In the genomic region with DNA sequence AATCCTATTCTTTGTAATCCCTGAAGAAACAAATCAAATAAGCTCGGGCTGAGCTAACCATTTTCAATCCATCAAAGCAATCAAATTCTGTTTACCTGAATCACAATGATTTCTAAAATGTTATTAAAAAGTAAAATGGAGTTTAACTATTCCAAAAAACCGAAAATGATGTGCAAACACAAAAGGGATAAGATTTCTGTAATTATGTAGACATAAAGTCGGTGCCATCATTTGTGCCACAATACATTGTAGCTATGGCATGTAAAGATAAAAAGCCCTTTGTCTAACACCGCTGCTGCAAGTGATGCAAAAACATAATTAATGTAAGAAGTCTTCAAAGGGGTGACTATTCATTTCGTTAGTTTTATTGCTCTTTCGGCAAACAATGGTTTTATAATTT, we compare ENCODE assay signal across 28 cellular contexts.
"Had no signal": no experiment of that assay in that cellular context is flagged by ENCODE, and none has a peak within 500 bp of the region (broad histone marks: within the 10 kb centered on the region; RNA-seq: fewer than 3 reads in every experiment).

No MANE protein-coding gene starts in this region.

- H3K4me1 Mint-ChIP-seq: immature natural killer cell; naive thymus-derived CD8-positive, alpha-beta T cell; stimulated activated naive B cell treated with anti-CD40 and anti-IgM and Interleukin-4, amounts not matched to agents 10 μg/mL and 1 μg/mL and 100 μg/mL, for 72 hours had no signal

- H3K9me3 Mint-ChIP-seq: immature natural killer cell, nephron had no signal

- DNase-seq: hippocampal formation; immature natural killer cell; kidney; left colon; left lung; lower lobe of right lung; mammary epithelial cell; mesenchymal stem cell; naive thymus-derived CD8-positive, alpha-beta T cell; pancreas; posterior cingulate gyrus; retina; right cardiac atrium; stimulated activated CD4-positive, alpha-beta T cell treated with anti-CD3 and anti-CD28 coated beads, Interleukin-12 subunit alpha, Interleukin-12 subunit beta, amount 100 ng/mL, for 4 hours; stimulated activated CD4-positive, alpha-beta T cell treated with anti-CD3 and anti-CD28 coated beads, Interleukin-15, amount 100 ng/mL, for 24 hours; stimulated activated CD4-positive, alpha-beta T cell treated with anti-CD3 and anti-CD28 coated beads, Interleukin-2, amount 100 ng/mL, for 24 hours; stimulated activated CD4-positive, alpha-beta T cell treated with anti-CD3 and anti-CD28 coated beads, Interleukin-4, amount 100 ng/mL, for 1 hour; stimulated activated naive B cell treated with anti-CD40 and anti-IgM and Interleukin-4, amounts not matched to agents 10 μg/mL and 1 μg/mL and 100 μg/mL, for 72 hours; stimulated activated naive CD8-positive, alpha-beta T cell treated with anti-CD3 and anti-CD28 coated beads, Interleukin-15, Interleukin-2, amounts not matched to agents 100 U/mL and 50 U/mL, for 24 hours; tibial artery; trophoblast cell; upper lobe of right lung had no signal

- H3K4me3 Mint-ChIP-seq: immature natural killer cell; naive thymus-derived CD8-positive, alpha-beta T cell; nephron; stimulated activated naive B cell treated with anti-CD40 and anti-IgM and Interleukin-4, amounts not matched to agents 10 μg/mL and 1 μg/mL and 100 μg/mL, for 72 hours had no signal

- ATAC-seq: left colon; left lung; lower lobe of right lung; naive thymus-derived CD8-positive, alpha-beta T cell; pancreas; right cardiac atrium; sciatic nerve; stimulated activated naive B cell treated with anti-CD40 and anti-IgM and Interleukin-4, amounts not matched to agents 10 μg/mL and 1 μg/mL and 100 μg/mL, for 72 hours; stimulated activated naive CD8-positive, alpha-beta T cell treated with anti-CD3 and anti-CD28 coated beads, Interleukin-15, Interleukin-2, amounts not matched to agents 100 U/mL and 50 U/mL, for 24 hours; upper lobe of right lung had no signal

- H3K27ac Mint-ChIP-seq: immature natural killer cell; naive thymus-derived CD8-positive, alpha-beta T cell; nephron; stimulated activated naive B cell treated with anti-CD40 and anti-IgM and Interleukin-4, amounts not matched to agents 10 μg/mL and 1 μg/mL and 100 μg/mL, for 72 hours had no signal

- H3K4me1 ChIP-seq: left lung, lower lobe of right lung, pancreas, prostate gland, suprapubic skin, tibial artery, upper lobe of right lung had no signal

- H3K36me3 Mint-ChIP-seq: immature natural killer cell; naive thymus-derived CD8-positive, alpha-beta T cell; stimulated activated naive B cell treated with anti-CD40 and anti-IgM and Interleukin-4, amounts not matched to agents 10 μg/mL and 1 μg/mL and 100 μg/mL, for 72 hours had no signal

- H3K27ac ChIP-seq: left lung, lower lobe of right lung, pancreas, prostate gland, skin epidermis, suprapubic skin, thoracic aorta, tibial artery, upper lobe of right lung had no signal

- H3K9me3 ChIP-seq: lower lobe of right lung, pancreas, prostate gland, suprapubic skin, thoracic aorta, upper lobe of right lung had no signal

- H3K36me3 ChIP-seq: left lung, lower lobe of right lung, pancreas, prostate gland, suprapubic skin, thoracic aorta, tibial artery, upper lobe of right lung had no signal

- H3K4me3 ChIP-seq: left lung, lower lobe of right lung, pancreas, prostate gland, skin epidermis, suprapubic skin, thoracic aorta, tibial artery, upper lobe of right lung had no signal
